In genomic region chr21:31524140-31524539, GRCh38 we compare ENCODE assay signal across 16 cellular contexts.
A peak's percentile ranks its signal among the peaks of the same experiment; 100 is the strongest.
DNase-seq lines count a peak whose midpoint lies in the region; ATAC-seq and TF ChIP-seq lines count a peak whose summit lies in the region.
"Had no signal": no experiment of that assay in that cellular context is flagged by ENCODE, and none has a peak within 500 bp of the region (broad histone marks: within the 10 kb centered on the region; RNA-seq: fewer than 3 reads in every experiment).

No MANE protein-coding gene starts in this region.

- DNase-seq in DMS 273 (lab: John Stamatoyannopoulos, UW; ENCODE audit: unreplicated experiment) (peak; percentile 51), DMS 273 treated with DMSO at 0.1 percent for 48 hours (lab: John Stamatoyannopoulos, UW) (no peak), NCI-H69 (lab: John Stamatoyannopoulos, UW) (peak; percentile 69), endothelial cell (ENCODE audit: low spot score) (no peak), mucosa of descending colon (no peak), KG1 (lab: John Stamatoyannopoulos, UW) (no peak), OCI-M2 (lab: John Stamatoyannopoulos, UW; ENCODE audit: unreplicated experiment) (no peak)
- DNase-seq: C1 segment of cervical spinal cord, Kasumi-1, NCI-H1436, NCI-H2029 treated with DMSO at 0.1 percent for 48 hours, NCI-H345, NCI-H526 treated with DMSO at 0.1 percent for 48 hours had no signal

- H3K9me3 Mint-ChIP-seq in endothelial cell (ENCODE audit: unreplicated experiment): no peaks in the 10 kb centered on the region

- no peak overlapping the region for H3K27ac Mint-ChIP-seq in endothelial cell (ENCODE audit: unreplicated experiment)

- no peak overlapping the region for H3K4me3 ChIP-seq in mucosa of descending colon

- H3K4me1 Mint-ChIP-seq in endothelial cell (ENCODE audit: unreplicated experiment): peaks cover 57% of the 10 kb centered on the region

- peak overlapping the region; percentile 4 for H3K4me3 Mint-ChIP-seq in endothelial cell (ENCODE audit: unreplicated experiment)

- no peaks in the 10 kb centered on the region for H3K9me3 ChIP-seq in mucosa of descending colon

- intact Hi-C loops in mucosa of descending colon (cut with DNase I, micrococcal nuclease): no loop called here

- no peak for TF ChIP-seq CTCF in endothelial cell (IDR thresholded peaks at IDR 0.05; ENCODE audit: unreplicated experiment)
- no peak for TF ChIP-seq CTCF in mucosa of descending colon (IDR thresholded peaks at IDR 0.05)

- no peaks in the 10 kb centered on the region for H3K4me1 ChIP-seq in mucosa of descending colon (ENCODE audit: low read depth)

- peak; percentile 22 for ATAC-seq in mucosa of descending colon
- ATAC-seq in HG03139 (IDR thresholded peaks at IDR 0.05; ENCODE audit: unreplicated experiment): no peak
- ATAC-seq: Right ventricle myocardium inferior, SK-N-SH treated with all-trans-retinoic acid at 6 μM for 48 hours had no signal

- no peaks in the 10 kb centered on the region for H3K36me3 ChIP-seq in mucosa of descending colon (ENCODE audit: low read depth)

- peaks cover 5% of the 10 kb centered on the region for H3K36me3 Mint-ChIP-seq in endothelial cell (ENCODE audit: low read depth, unreplicated experiment)

- H3K27me3 Mint-ChIP-seq in endothelial cell (ENCODE audit: unreplicated experiment): peaks cover 7% of the 10 kb centered on the region

Comparison
In these comparisons a context has a peak if more than half of its experiments do, and no peak if none do; other contexts are left out.
1. DNase-seq: peak in DMS 273 (single experiment) and NCI-H69 (single experiment); none in DMS 273 treated with DMSO at 0.1 percent for 48 hours (single experiment), endothelial cell (single experiment), mucosa of descending colon (0 of 3), KG1 (single experiment) and OCI-M2 (single experiment).